In the genomic region with DNA sequence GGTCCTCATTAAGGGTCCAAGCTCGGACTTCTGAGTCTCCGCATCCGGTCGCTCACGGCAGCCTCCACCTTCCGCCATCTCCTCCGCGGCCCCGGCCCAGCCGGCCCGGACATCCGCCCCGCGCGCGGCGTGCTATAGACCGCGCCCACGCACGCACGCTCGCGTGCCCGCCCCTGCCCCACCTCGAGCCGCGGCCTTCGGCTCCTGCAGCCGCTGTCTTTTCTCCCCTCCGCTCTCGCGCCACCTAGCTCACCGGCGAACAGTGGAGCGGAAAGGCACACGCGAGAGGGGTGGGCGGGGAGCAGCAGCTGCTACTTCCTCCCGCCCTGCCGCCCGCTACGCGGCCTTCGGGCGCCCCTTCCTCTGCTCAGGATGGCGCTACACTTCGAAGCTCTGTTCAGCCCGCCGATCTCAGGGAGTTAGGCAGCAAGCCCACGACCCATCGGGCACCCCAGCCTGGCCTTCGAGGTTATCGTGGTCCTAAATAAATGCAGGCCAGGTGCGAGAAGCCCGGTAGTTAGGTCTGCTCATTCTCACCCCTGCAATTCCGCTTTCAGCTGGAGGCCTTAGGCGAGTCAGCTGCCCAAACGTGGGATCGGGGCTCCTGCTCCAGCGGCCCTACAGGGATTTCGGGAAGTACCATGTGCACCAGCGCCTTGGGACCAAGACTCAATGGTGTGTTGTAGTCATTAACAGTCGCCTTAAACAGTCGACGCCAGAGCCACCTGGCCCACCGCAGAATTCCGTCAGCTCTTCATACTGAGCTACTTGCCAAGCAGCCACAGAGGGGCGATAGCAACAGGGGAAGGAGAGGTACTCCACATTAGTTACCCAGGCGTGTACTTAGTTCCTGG, we compare ENCODE assay signal across 8 cellular contexts. TPM values are rescaled to one million over a fixed set of nuclear protein-coding genes. Genes with fewer than 3 reads are reported as not detected.
A peak's percentile ranks its signal among the peaks of the same experiment; 100 is the strongest.
DNase-seq lines count a peak whose midpoint lies in the region; ATAC-seq, FAIRE-seq and TF ChIP-seq lines count a peak whose summit lies in the region.

A gene with protein sequence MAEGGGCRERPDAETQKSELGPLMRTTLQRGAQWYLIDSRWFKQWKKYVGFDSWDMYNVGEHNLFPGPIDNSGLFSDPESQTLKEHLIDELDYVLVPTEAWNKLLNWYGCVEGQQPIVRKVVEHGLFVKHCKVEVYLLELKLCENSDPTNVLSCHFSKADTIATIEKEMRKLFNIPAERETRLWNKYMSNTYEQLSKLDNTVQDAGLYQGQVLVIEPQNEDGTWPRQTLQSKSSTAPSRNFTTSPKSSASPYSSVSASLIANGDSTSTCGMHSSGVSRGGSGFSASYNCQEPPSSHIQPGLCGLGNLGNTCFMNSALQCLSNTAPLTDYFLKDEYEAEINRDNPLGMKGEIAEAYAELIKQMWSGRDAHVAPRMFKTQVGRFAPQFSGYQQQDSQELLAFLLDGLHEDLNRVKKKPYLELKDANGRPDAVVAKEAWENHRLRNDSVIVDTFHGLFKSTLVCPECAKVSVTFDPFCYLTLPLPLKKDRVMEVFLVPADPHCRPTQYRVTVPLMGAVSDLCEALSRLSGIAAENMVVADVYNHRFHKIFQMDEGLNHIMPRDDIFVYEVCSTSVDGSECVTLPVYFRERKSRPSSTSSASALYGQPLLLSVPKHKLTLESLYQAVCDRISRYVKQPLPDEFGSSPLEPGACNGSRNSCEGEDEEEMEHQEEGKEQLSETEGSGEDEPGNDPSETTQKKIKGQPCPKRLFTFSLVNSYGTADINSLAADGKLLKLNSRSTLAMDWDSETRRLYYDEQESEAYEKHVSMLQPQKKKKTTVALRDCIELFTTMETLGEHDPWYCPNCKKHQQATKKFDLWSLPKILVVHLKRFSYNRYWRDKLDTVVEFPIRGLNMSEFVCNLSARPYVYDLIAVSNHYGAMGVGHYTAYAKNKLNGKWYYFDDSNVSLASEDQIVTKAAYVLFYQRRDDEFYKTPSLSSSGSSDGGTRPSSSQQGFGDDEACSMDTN (minus strand): TSS at position 107 of the 854 bp plus-strand sequence. CDS start 29 bp downstream, at position 78.

- H3K9ac ChIP-seq in H1 (replicated peaks in 1 of 4; ENCODE audit: extremely low read depth in 1 of 4, low read depth in 3 of 4, low read length in 3 of 4) = peak within 1 kb of the TSS; percentile 29 to 66 (median 50)
- peak within 1 kb of the TSS; percentile 95 for H3K9ac ChIP-seq in mesenchymal stem cell (ENCODE audit: low read length)

- H4K5ac ChIP-seq in H1 (ENCODE audit: insufficient read length, low read depth, low read length) = peak within 1 kb of the TSS; percentile 88

- H3K27me3 Mint-ChIP-seq in Caco-2 (ENCODE audit: insufficient read depth, unreplicated experiment) = no peaks in the 10 kb centered on the region

- TF ChIP-seq RAD21 in H1 (IDR thresholded peaks at IDR 0.05 in 1 of 2, conservative IDR thresholded peaks at IDR 0.05 in 1 of 2; ENCODE audit: low read depth in 2 of 2, low read length in 2 of 2) = peak; percentile 53 to 63

- H3K4me3 ChIP-seq in Caco-2 (ENCODE audit: low read depth, low read length) (peak within 1 kb of the TSS; percentile 73), H1 (ENCODE audit: extremely low read depth in 1 of 4, insufficient read depth in 2 of 4, low read depth in 3 of 4, low read length in 4 of 4) (peak within 1 kb of the TSS; percentile 59 to 75 (median 74)), mesenchymal stem cell (ENCODE audit: insufficient read depth in 1 of 2, low read depth in 1 of 2, low read length in 2 of 2) (peak within 1 kb of the TSS; percentile 86 to 89)

- peak; percentile 39 to 44; a peak in 2 of 3 replicates for TF ChIP-seq POLR2A in H1 (IDR thresholded peaks at IDR 0.05; ENCODE audit: control extremely low read depth in 1 of 2, low read depth in 2 of 2, low read length in 2 of 2)

- no peaks in the 10 kb centered on the region for H3K9me3 ChIP-seq in Caco-2
- H3K9me3 ChIP-seq in H1 (ENCODE audit: insufficient read depth in 2 of 2, low read depth in 1 of 2, low read length in 1 of 2) = no peaks in the 10 kb centered on the region
- H3K9me3 ChIP-seq in mesenchymal stem cell (ENCODE audit: control insufficient read depth, low read length) = no peaks in the 10 kb centered on the region

- ATAC-seq in GM21381 (IDR thresholded peaks at IDR 0.05; ENCODE audit: unreplicated experiment) = peak; percentile 79

- peak within 1 kb of the TSS; percentile 90 for H3K27ac Mint-ChIP-seq in Caco-2 (ENCODE audit: unreplicated experiment)

- no peaks in the 10 kb centered on the region for H3K9me3 Mint-ChIP-seq in Caco-2 (ENCODE audit: unreplicated experiment)

- POLR2A ChIA-PET in Caco-2 (lab: Charles Lee) = interaction anchor here (0.6 to 2.2 kb wide), 15 partner anchors 10 to 333 kb away, joined by 3 to 34 read pairs (median 6); a partner anchor contains a TSS
- POLR2A ChIA-PET in H1 (lab: Charles Lee; ENCODE audit: partially characterized antibody) = interaction anchor here (0.7 to 4.2 kb wide), 31 partner anchors 11 to 350 kb away, joined by 3 to 45 read pairs (median 4); a partner anchor contains a TSS

- H2BK120ac ChIP-seq in H1 (replicated peaks; ENCODE audit: low read depth, low read length) = peak within 1 kb of the TSS; percentile 84
- H2BK120ac ChIP-seq in mesenchymal stem cell (ENCODE audit: low read depth, low read length) = peak within 1 kb of the TSS; percentile 66

- H3K4me1 Mint-ChIP-seq in Caco-2 (ENCODE audit: low read depth, unreplicated experiment) = peaks cover 16% of the 10 kb centered on the region

- peak within 1 kb of the TSS; percentile 99 for H2BK15ac ChIP-seq in H1 (ENCODE audit: low read length)
- H2BK15ac ChIP-seq in mesenchymal stem cell (ENCODE audit: low read depth, poor library complexity, severe bottlenecking) = peak within 1 kb of the TSS; percentile 92

- no peaks in the 10 kb centered on the region for H3K36me3 ChIP-seq in Caco-2 (ENCODE audit: control insufficient read depth, insufficient read depth, low read length)
- peaks cover 0 to 3% (median 0%) of the 10 kb centered on the region in 4 experiments; a peak in 2 of 8 replicates for H3K36me3 ChIP-seq in H1 (ENCODE audit: control insufficient read depth in 2 of 4, insufficient read depth in 4 of 4, low read length in 3 of 4)
- H3K36me3 ChIP-seq in mesenchymal stem cell (ENCODE audit: control insufficient read depth in 1 of 2, insufficient read depth in 2 of 2, low read depth in 1 of 2, low read length in 2 of 2) = peaks cover 5 to 16% of the 10 kb centered on the region in 2 experiments

- peak within 1 kb of the TSS; percentile 92 for H3K4ac ChIP-seq in H1 (replicated peaks; ENCODE audit: insufficient read length, low read depth, low read length)
- H3K4ac ChIP-seq in mesenchymal stem cell (ENCODE audit: low read depth in 1 of 2, low read length in 2 of 2) = peak within 1 kb of the TSS; percentile 83 to 89

- H3K4me2 ChIP-seq in H1 (ENCODE audit: insufficient read depth in 1 of 2, low read depth in 2 of 2, low read length in 2 of 2) (peak within 1 kb of the TSS; percentile 64 to 87), mesenchymal stem cell (ENCODE audit: low read length, poor library complexity, severe bottlenecking) (peak within 1 kb of the TSS; percentile 85)

- CTCF ChIA-PET in Caco-2 (lab: Charles Lee) = interaction anchor here (0.5 to 1.9 kb wide), 34 partner anchors 9 to 1464 kb away, joined by 3 to 60 read pairs (median 6); a partner anchor contains a TSS
- CTCF ChIA-PET in H1 (lab: Charles Lee; ENCODE audit: partially characterized antibody) = interaction anchor here (0.5 to 2.8 kb wide), 25 partner anchors 7 to 360 kb away, joined by 3 to 18 read pairs (median 4); a partner anchor contains a TSS

- H3K23me2 ChIP-seq in H1 (ENCODE audit: low read depth, low read length) = peaks cover 8% of the 10 kb centered on the region

- H2BK5ac ChIP-seq in H1 (ENCODE audit: low read depth, low read length) (peak within 1 kb of the TSS; percentile 93), mesenchymal stem cell (ENCODE audit: low read depth, low read length, poor library complexity, severe bottlenecking) (peak within 1 kb of the TSS; percentile 72)

- WGBS in H1 (ENCODE audit: extremely low coverage in 1 of 2, insufficient coverage in 1 of 2, insufficient read length in 1 of 2, insufficient replicate concordance in 2 of 2, low coverage in 1 of 2, low lambda C conversion rate in 2 of 2, missing lambda C conversion rate in 1 of 2), 2 experiments = 2% methylated on average over 69 of the region's 70 CpGs; no CpG with 5 or more reads in 1 of the 2 experiments
- WGBS in mesenchymal stem cell = 1% methylated on average over 69 of the region's 70 CpGs

- no peak for TF ChIP-seq EP300 in H1 (IDR thresholded peaks at IDR 0.05; ENCODE audit: borderline replicate concordance in 1 of 2, low read depth in 2 of 2, low read length in 2 of 2)

- H3K23ac ChIP-seq in H1 (ENCODE audit: insufficient read length) (no peak within 1 kb of the TSS), mesenchymal stem cell (ENCODE audit: low read length in 2 of 2) (no peak within 1 kb of the TSS)

- H3K56ac ChIP-seq in H1 (replicated peaks; ENCODE audit: insufficient read length, low read depth, low read length) = peak within 1 kb of the TSS; percentile 70

- DNase-seq in Caco-2 (peak; percentile 93 to 94), HUDEP-2 (lab: John Stamatoyannopoulos, UW; ENCODE audit: unreplicated experiment in 76 of 76) (peak; percentile 61 to 94 (median 86)), NOMO-1 treated with DMSO at 0.1 percent for 48 hours (lab: John Stamatoyannopoulos, UW; ENCODE audit: unreplicated experiment) (peak; percentile 96), H1 (ENCODE audit: low read depth in 1 of 2, low spot score in 2 of 2) (peak; percentile 43 to 81), mesenchymal stem cell (peak; percentile 88)
- peak; percentile 86 to 88 for DNase-seq in activated CD8-positive, alpha-beta memory T cell treated with anti-CD3 and anti-CD28 coated beads for 4 hours (ENCODE audit: low read depth in 2 of 2)
- peak; percentile 88 for DNase-seq in stimulated activated CD8-positive, alpha-beta memory T cell treated with anti-CD3 and anti-CD28 coated beads, Interleukin-12 subunit alpha, Interleukin-12 subunit beta, amount 100 ng/mL, for 4 hours (ENCODE audit: low read depth)

- H3K79me1 ChIP-seq in H1 (ENCODE audit: low read depth, low read length) (no peaks in the 10 kb centered on the region), mesenchymal stem cell (replicated peaks; ENCODE audit: low read length, poor library complexity, severe bottlenecking) (peaks cover 1% of the 10 kb centered on the region)

- peak within 1 kb of the TSS; percentile 91 for H4K91ac ChIP-seq in H1 (replicated peaks; ENCODE audit: insufficient read length, low read length)
- H4K91ac ChIP-seq in mesenchymal stem cell (ENCODE audit: low read length) = peak within 1 kb of the TSS; percentile 89

- TSS peak; percentile 81 for BruUV-seq in Caco-2 (replicated peaks; lab: Mats Ljungman, UMichigan)

- H3K4me3 Mint-ChIP-seq in Caco-2 (ENCODE audit: unreplicated experiment) = peak within 1 kb of the TSS; percentile 91

- H3K4me1 ChIP-seq in Caco-2 = 0 out of 2 replicates have a peak, but pooled peaks cover 4% of the 10 kb centered on the region
- peaks cover 0 to 11% (median 5%) of the 10 kb centered on the region in 4 experiments; a peak in 4 of 7 replicates for H3K4me1 ChIP-seq in H1 (replicated peaks in 1 of 4; ENCODE audit: control insufficient read depth in 3 of 4, insufficient read depth in 4 of 4, low read length in 3 of 4)
- peaks cover 10% of the 10 kb centered on the region for H3K4me1 ChIP-seq in mesenchymal stem cell (ENCODE audit: control insufficient read depth, insufficient read depth, low read depth, low read length)

- H2AK5ac ChIP-seq in H1 (ENCODE audit: low read depth, low read length) = no peak within 1 kb of the TSS
- H2AK5ac ChIP-seq in mesenchymal stem cell (ENCODE audit: low read length, severe bottlenecking) = peak within 1 kb of the TSS; percentile 1

- peak within 1 kb of the TSS; percentile 70; the same call in 1 of the 2 replicates for H3K27ac ChIP-seq in H1 (ENCODE audit: low read depth, low read length)
- H3K27ac ChIP-seq in mesenchymal stem cell (ENCODE audit: low read length, poor library complexity, severe bottlenecking) = peak within 1 kb of the TSS; percentile 96

- intact Hi-C loops in Caco-2 (cut with micrococcal nuclease; ENCODE audit: unreplicated experiment) = loop anchor here (1.0 kb wide), 4 partner anchors 18 to 334 kb away; a partner anchor contains a TSS

- H3K27me3 ChIP-seq in Caco-2 (replicated peaks; ENCODE audit: control insufficient read depth, insufficient read depth, low read length) = no peaks in the 10 kb centered on the region
- H3K27me3 ChIP-seq in H1 (replicated peaks in 1 of 4; ENCODE audit: control insufficient read depth in 3 of 4, extremely low read depth in 1 of 4, insufficient read depth in 3 of 4, low read length in 3 of 4) = no peaks in the 10 kb centered on the region; a peak in 1 of 7 replicates
- no peaks in the 10 kb centered on the region for H3K27me3 ChIP-seq in mesenchymal stem cell (ENCODE audit: control insufficient read depth in 1 of 2, insufficient read depth in 1 of 2, low read length in 2 of 2)

- H4K20me1 ChIP-seq in H1 (replicated peaks in 1 of 2; ENCODE audit: control insufficient read depth in 1 of 2, insufficient read depth in 2 of 2, low read length in 2 of 2) = no peaks in the 10 kb centered on the region

- peak; percentile 15 to 81 for TF ChIP-seq CTCF in Caco-2 (IDR thresholded peaks at IDR 0.05; ENCODE audit: insufficient read depth in 1 of 2, low read depth in 1 of 2, low read length in 1 of 2, severe bottlenecking in 1 of 2, unreplicated experiment in 1 of 2)
- peak; percentile 42 to 71 (median 47) for TF ChIP-seq CTCF in H1 (IDR thresholded peaks at IDR 0.05; ENCODE audit: control extremely low read depth in 1 of 3, insufficient read depth in 1 of 3, low read depth in 1 of 3, low read length in 3 of 3)

- H2BK20ac ChIP-seq in H1 (ENCODE audit: low read length) = 0 out of 2 replicates have a peak within 1 kb of the TSS, but pooled peaks have one; percentile 34

- H2BK12ac ChIP-seq in H1 (ENCODE audit: low read depth, low read length) (peak within 1 kb of the TSS; percentile 77), mesenchymal stem cell (ENCODE audit: low read length in 2 of 2) (peak within 1 kb of the TSS in 1 of 2 experiments; percentile 71)

- H4K8ac ChIP-seq in H1 (ENCODE audit: extremely low read depth, insufficient read depth, low read length) (peak within 1 kb of the TSS; percentile 54), mesenchymal stem cell (ENCODE audit: low read length) (peak within 1 kb of the TSS; percentile 92)

- H3K18ac ChIP-seq in H1 (ENCODE audit: extremely low read depth, low read length) (peak within 1 kb of the TSS; percentile 96), mesenchymal stem cell (ENCODE audit: low read depth in 1 of 2, low read length in 2 of 2) (peak within 1 kb of the TSS; percentile 90 to 93)

- H3K14ac ChIP-seq in H1 (ENCODE audit: insufficient read length) (no peak within 1 kb of the TSS), mesenchymal stem cell (ENCODE audit: low read length in 2 of 2) (peak within 1 kb of the TSS in 1 of 2 experiments; percentile 87)

- peaks cover 23% of the 10 kb centered on the region for H3K36me3 Mint-ChIP-seq in Caco-2 (ENCODE audit: insufficient read depth, unreplicated experiment)

- H3K79me2 ChIP-seq in H1 (ENCODE audit: control insufficient read depth in 1 of 2, insufficient read depth in 2 of 2, low read length in 2 of 2) = peaks cover 0 to 5% of the 10 kb centered on the region in 2 experiments; a peak in 1 of 4 replicates

- H2AFZ ChIP-seq in H1 (ENCODE audit: low read length) (peak within 1 kb of the TSS; percentile 88), mesenchymal stem cell (ENCODE audit: low read depth, low read length) (peak within 1 kb of the TSS; percentile 93)

- peak; percentile 52 for FAIRE-seq in H1 (lab: Jason Lieb, UNC)

RNA-seq across cellular contexts. Expression of the gene that starts here (rescaled TPM):
- total RNA-seq in Caco-2 (2022) = 36.4 and 37.8 TPM in 2 replicates
- 27.8 and 28.3 TPM in 2 replicates for total RNA-seq in H1 (2021; fragmentation: NEBNext Ultra II Directional; extraction: Animal tissue kit (Norgen Biotek cat#: 25700))
- 14.2 and 16.0 TPM in 2 replicates for polyA plus RNA-seq in H1 (2011; rRNA removed)
- 21.1 TPM for polyA plus RNA-seq in H1 (2011; cell fraction: cytosol; rRNA removed)
- 18.3 TPM for polyA plus RNA-seq in H1 (2011; cell fraction: nucleus; rRNA removed)
- polyA plus RNA-seq in H1 (2012, experiment 1 of 2) = 22.8 to 29.2 TPM (median 25.8 TPM) in 4 replicates
- polyA plus RNA-seq in H1 (2012, experiment 2 of 2) = 10.1 TPM
- 25.6 TPM for polyA plus RNA-seq in H1 (2013, experiment 1 of 2)
- 23.7 TPM for polyA plus RNA-seq in H1 (2013, experiment 2 of 2)
- 57.9 and 74.3 TPM in 2 replicates for polyA minus RNA-seq in H1 (2011; rRNA and poly(A)+ RNA removed)
- 17.2 TPM for polyA minus RNA-seq in H1 (2011; cell fraction: cytosol; rRNA and poly(A)+ RNA removed)
- polyA minus RNA-seq in H1 (2011; cell fraction: nucleus; rRNA and poly(A)+ RNA removed) = 24.7 TPM
- 27.9 TPM for polyA plus RNA-seq in mesenchymal stem cell (2013, experiment 1 of 2)
- polyA plus RNA-seq in mesenchymal stem cell (2013, experiment 2 of 2) = 27.8 TPM

Comparison
In these comparisons a context has a peak if more than half of its experiments do, and no peak if none do; other contexts are left out.
1. Peak in every context shown above with its lines: DNase-seq, ATAC-seq, H3K4me3 ChIP-seq and H3K27ac ChIP-seq.